1 cellular context compared by ENCODE assay signal in genomic region chr5:140637722-140638473, GRCh38.
TF ChIP-seq lines count a peak whose summit lies in the region.

No MANE protein-coding gene starts in this region.

TF ChIP-seq in HEK293, 187 proteins besides CTCF, POLR2A, EP300 and RAD21:
- TF ChIP-seq TCF7L2 (IDR thresholded peaks at IDR 0.05; ENCODE audit: borderline replicate concordance, low read depth, low read length), result no peak
- TF ChIP-seq PRDM1 (tag by site-specific recombination; IDR thresholded peaks at IDR 0.05), result peak; percentile 25; the same call in 1 of the 2 replicates
- peak; percentile 81 for TF ChIP-seq ZNF366 (tag by site-specific recombination; conservative IDR thresholded peaks at IDR 0.05)
